In the genomic region with DNA sequence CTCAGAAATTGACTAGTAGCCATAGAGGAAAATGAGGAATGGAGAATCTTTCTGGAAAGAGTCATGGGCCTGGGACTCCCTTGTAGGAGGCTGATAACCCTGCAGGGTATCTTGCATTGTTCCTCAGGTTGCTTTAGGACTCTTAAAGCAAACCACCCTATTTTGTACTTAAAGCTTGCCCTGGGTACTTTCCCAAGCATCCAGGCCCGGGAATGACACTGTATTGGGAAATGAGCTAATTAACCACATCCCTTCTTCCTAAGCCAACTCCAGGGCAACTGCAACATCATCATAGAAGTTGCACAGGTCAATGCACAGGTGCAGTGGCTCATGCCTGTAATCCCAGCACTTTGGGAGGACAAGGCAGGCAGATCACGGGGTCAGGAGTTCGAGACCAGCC, we compare ENCODE assay signal across 19 cellular contexts. TPM values are rescaled to one million over a fixed set of nuclear protein-coding genes. Genes with fewer than 3 reads are reported as not detected.
DNase-seq lines count a peak whose midpoint lies in the region; ATAC-seq and TF ChIP-seq lines count a peak whose summit lies in the region.
"Had no signal": no experiment of that assay in that cellular context is flagged by ENCODE, and none has a peak within 500 bp of the region (broad histone marks: within the 10 kb centered on the region; RNA-seq: fewer than 3 reads in every experiment).

No MANE protein-coding gene starts in this region.

- CTCF ChIA-PET in RWPE1 (lab: Yijun Ruan, JAX) = interaction anchor here (0.6 kb wide), 1 partner anchor 9 kb away, joined by 3 read pairs; no protein-coding TSS in a partner anchor

- H3K9me3 ChIP-seq in mucosa of descending colon = no peaks in the 10 kb centered on the region
- H3K9me3 ChIP-seq: tibial artery had no signal

- H3K36me3 ChIP-seq in mucosa of descending colon (ENCODE audit: low read depth) = no peaks in the 10 kb centered on the region
- H3K36me3 ChIP-seq: tibial artery had no signal

- DNase-seq in ELR (ENCODE audit: low read depth) = peak; percentile 92
- peak; percentile 64 for DNase-seq in RWPE1 (ENCODE audit: low spot score)
- peak; percentile 97 for DNase-seq in epithelial cell of proximal tubule (ENCODE audit: low read depth)
- DNase-seq in non-pigmented ciliary epithelial cell (ENCODE audit: low read depth) = peak; percentile 80
- DNase-seq in amygdala (lab: John Stamatoyannopoulos, UW) = no peak
- DNase-seq in COR-L47 (lab: John Stamatoyannopoulos, UW) = no peak
- DNase-seq in mucosa of descending colon = no peak
- DNase-seq: activated gamma-delta T cell treated with Interleukin-2 at 50 U/mL for 16 hours; CD4-positive, CD25-positive, alpha-beta regulatory T cell; effector memory CD4-positive, alpha-beta T cell; head of caudate nucleus; left colon; NCI-H1105 treated with DMSO at 0.1 percent for 48 hours; NCI-H446 treated with DMSO at 0.1 percent for 48 hours; OCI-M1; stimulated activated CD4-positive, alpha-beta T cell treated with anti-CD3 and anti-CD28 coated beads, Interleukin-1b, Interleukin-23, amount 100 ng/mL, for 48 hours; tibial artery had no signal

- no peak overlapping the region for H3K4me3 ChIP-seq in epithelial cell of proximal tubule (ENCODE audit: low read depth, low read length)
- no peak overlapping the region for H3K4me3 ChIP-seq in mucosa of descending colon
- H3K4me3 ChIP-seq: tibial artery had no signal

- intact Hi-C loops in mucosa of descending colon (cut with DNase I, micrococcal nuclease) = no loop called here

- POLR2A ChIA-PET in RWPE1 (lab: Yijun Ruan, JAX; ENCODE audit: low non-redundant PET) = no interaction called here

- no peak overlapping the region for H3K27ac ChIP-seq in RWPE1
- H3K27ac ChIP-seq: tibial artery had no signal

- TF ChIP-seq CTCF in RWPE1 (conservative IDR thresholded peaks at IDR 0.05; ENCODE audit: low read depth) (no peak), epithelial cell of proximal tubule (conservative IDR thresholded peaks at IDR 0.05; ENCODE audit: low read depth, low read length) (no peak), mucosa of descending colon (IDR thresholded peaks at IDR 0.05) (no peak)

- ATAC-seq in GM18870 (IDR thresholded peaks at IDR 0.05; ENCODE audit: unreplicated experiment) = no peak
- ATAC-seq in mucosa of descending colon = no peak
- ATAC-seq: HepG2, left colon had no signal

- no peaks in the 10 kb centered on the region for H3K4me1 ChIP-seq in mucosa of descending colon (ENCODE audit: low read depth)

RNA-seq across cellular contexts. Expression of gene UGCG, which starts 55.9 kb away (rescaled TPM):
- total RNA-seq in epithelial cell of proximal tubule (231 and 288 TPM in 2 replicates), mucosa of descending colon (10 to 100 TPM; 36.5 to 48.2 (median 39.8) TPM)

Comparison
In these comparisons a context has a peak if more than half of its experiments do, and no peak if none do; other contexts are left out.
1. DNase-seq: peak in ELR (single experiment), RWPE1 (single experiment), epithelial cell of proximal tubule (single experiment) and non-pigmented ciliary epithelial cell (single experiment); none in amygdala (0 of 56), COR-L47 (single experiment) and mucosa of descending colon (0 of 3).